22 cellular contexts compared by ENCODE assay signal in the genomic region with DNA sequence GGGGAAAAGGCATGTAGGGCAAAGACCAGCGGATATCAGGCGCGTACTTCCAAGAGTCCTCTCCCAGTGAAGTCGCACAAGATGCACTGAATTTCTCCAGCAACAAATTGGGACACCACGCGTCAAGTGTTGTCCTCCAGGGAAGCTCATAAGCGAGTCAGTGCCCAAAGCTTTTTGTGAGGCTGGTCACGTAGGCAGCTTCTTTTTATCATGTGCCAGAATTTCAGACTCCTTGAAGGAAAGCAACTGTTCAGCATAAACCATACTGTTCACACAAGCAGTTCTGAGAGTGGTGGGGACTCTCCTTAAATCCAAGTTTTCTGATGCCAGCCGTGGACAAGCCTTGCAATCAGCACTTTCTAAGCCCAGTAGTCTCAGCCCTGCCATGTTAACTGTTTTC.
"Had no signal": no experiment of that assay in that cellular context is flagged by ENCODE, and none has a peak within 500 bp of the region (broad histone marks: within the 10 kb centered on the region; RNA-seq: fewer than 3 reads in every experiment).

No MANE protein-coding gene starts in this region.

- H3K9me3 ChIP-seq: gastrocnemius medialis, lower lobe of right lung, neutrophil, right atrium auricular region, transverse colon had no signal

- H3K36me3 ChIP-seq: gastrocnemius medialis, heart right ventricle, lower lobe of right lung, neutrophil, right atrium auricular region, transverse colon had no signal

- DNase-seq: activated CD4-positive, alpha-beta T cell treated with anti-CD3 and anti-CD28 coated beads, Interleukin-2, amount 10 ng/mL, durations not matched to agents 24 days and 14 days; activated CD4-positive, CD25-positive, alpha-beta regulatory T cell; activated CD8-positive, alpha-beta memory T cell treated with anti-CD3 and anti-CD28 coated beads, Interleukin-2, amount 50 U/mL, for 4 hours; activated CD8-positive, alpha-beta T cell treated with anti-CD3 and anti-CD28 coated beads, Interleukin-2, amount 10 ng/mL, durations not matched to agents 7 days and 5 days; activated naive CD8-positive, alpha-beta T cell treated with anti-CD3 and anti-CD28 coated beads for 36 hours; activated T-cell treated with anti-CD3 and anti-CD28 coated beads, Interleukin-2, amount 50 U/mL, for 48 hours; effector memory CD8-positive, alpha-beta T cell; gastrocnemius medialis; heart right ventricle; left cardiac atrium; lower lobe of right lung; naive thymus-derived CD4-positive, alpha-beta T cell; small intestine; stimulated activated CD4-positive, alpha-beta T cell treated with anti-CD3 and anti-CD28 coated beads, Interleukin-4, amount 100 ng/mL, for 4 hours; stimulated activated CD8-positive, alpha-beta memory T cell treated with anti-CD3 and anti-CD28 coated beads, Interleukin-4, amount 100 ng/mL, for 48 hours; stimulated activated naive CD4-positive, alpha-beta T cell treated with Interleukin-2 at 50 U/mL for 16 hours; substantia nigra; T-helper 2 cell; transverse colon had no signal

- ATAC-seq: activated CD8-positive, alpha-beta T cell treated with anti-CD3 and anti-CD28 coated beads, Interleukin-2, amount 10 ng/mL, durations not matched to agents 7 days and 5 days; effector memory CD8-positive, alpha-beta T cell; gastrocnemius medialis; left cardiac atrium; lower lobe of right lung; naive thymus-derived CD4-positive, alpha-beta T cell had no signal

- H3K27ac ChIP-seq: epithelial cell of prostate, gastrocnemius medialis, heart right ventricle, lower lobe of right lung, neutrophil, right atrium auricular region, transverse colon had no signal

- H3K4me3 ChIP-seq: gastrocnemius medialis, heart right ventricle, lower lobe of right lung, right atrium auricular region, transverse colon had no signal

- H3K4me1 ChIP-seq: lower lobe of right lung, transverse colon had no signal

- H3K27me3 ChIP-seq: gastrocnemius medialis, heart right ventricle, neutrophil, right atrium auricular region, transverse colon had no signal
